ENCODE assay signal across 12 cellular contexts in genomic region chr9:94872921-94873511, GRCh38.
DNase-seq lines count a peak whose midpoint lies in the region; ATAC-seq, FAIRE-seq and TF ChIP-seq lines count a peak whose summit lies in the region.
"Had no signal": no experiment of that assay in that cellular context is flagged by ENCODE, and none has a peak within 500 bp of the region (broad histone marks: within the 10 kb centered on the region; RNA-seq: fewer than 3 reads in every experiment).

No MANE protein-coding gene starts in this region.

- intact Hi-C loops in heart right ventricle (cut with DNase I) (loop anchor here in 6 of 10 donors (5.0 to 10.0 kb wide), 6 partner anchors 66 to 132 kb away; no protein-coding TSS in a partner anchor), cardiac septum (cut with DNase I) (loop anchor here (2.0 to 5.0 kb wide), 3 partner anchors 34 to 124 kb away; no protein-coding TSS in a partner anchor), endothelial cell of umbilical vein (cut with micrococcal nuclease) (no loop called here)

- CTCF ChIA-PET in endothelial cell of umbilical vein (lab: Charles Lee) = interaction anchor here (0.9 to 1.5 kb wide), 3 partner anchors 8 to 255 kb away, joined by 3 to 5 read pairs (median 3); no protein-coding TSS in a partner anchor

- FAIRE-seq in endothelial cell of umbilical vein (lab: Jason Lieb, UNC) = peak; percentile 26

- no peak for TF ChIP-seq POLR2A in endothelial cell of umbilical vein (IDR thresholded peaks at IDR 0.05; ENCODE audit: low read depth, low read length)

- peaks cover 55% of the 10 kb centered on the region for H3K4me1 Mint-ChIP-seq in nephron
- H3K4me1 Mint-ChIP-seq in effector memory CD8-positive, alpha-beta T cell (ENCODE audit: low read depth in 2 of 2) = peaks cover 12 to 21% of the 10 kb centered on the region in 2 donors

- H3K79me2 ChIP-seq in endothelial cell of umbilical vein (ENCODE audit: control insufficient read depth, insufficient read depth, low read length) = no peaks in the 10 kb centered on the region

- DNase-seq in heart right ventricle = no peak
- no peak for DNase-seq in cardiac septum (ENCODE audit: low spot score)
- DNase-seq in endothelial cell of umbilical vein (ENCODE audit: low read depth, low spot score) = peak; percentile 67
- no peak for DNase-seq in effector memory CD8-positive, alpha-beta T cell
- no peak for DNase-seq in HPDE6-E6E7 (ENCODE audit: extremely low spot score)
- no peak for DNase-seq in Kasumi-1 (lab: John Stamatoyannopoulos, UW)
- DNase-seq: activated CD4-positive, alpha-beta T cell treated with anti-CD3 and anti-CD28 coated beads for 36 hours; activated naive CD4-positive, alpha-beta T cell treated with Interleukin-2 at 50 U/mL for 16 hours; NCI-H1694 treated with DMSO at 0.1 percent for 48 hours; SHP77 had no signal

- H3K9me1 ChIP-seq in endothelial cell of umbilical vein (replicated peaks; ENCODE audit: control insufficient read depth, extremely low read depth, insufficient read depth, low read length) = no peaks in the 10 kb centered on the region

- dilution Hi-C loops in endothelial cell of umbilical vein (cut with MboI; ENCODE audit: extremely low pct_ligation_motif_present, low sequenced_read_pairs) = no loop called here

- H3K36me3 Mint-ChIP-seq in nephron (ENCODE audit: low read depth) = peaks cover 5% of the 10 kb centered on the region
- H3K36me3 Mint-ChIP-seq in effector memory CD8-positive, alpha-beta T cell (ENCODE audit: insufficient read depth) = peaks cover 5% of the 10 kb centered on the region

- POLR2A ChIA-PET in endothelial cell of umbilical vein (lab: Charles Lee) = no interaction called here

- H3K4me1 ChIP-seq in heart right ventricle (peaks cover 4 to 69% (median 57%) of the 10 kb centered on the region in 9 donors), endothelial cell of umbilical vein (ENCODE audit: control insufficient read depth, extremely low read depth, insufficient read depth, low read length) (peaks cover 28% of the 10 kb centered on the region)

- H3K27ac ChIP-seq in heart right ventricle (peak overlapping the region in 9 of 10 donors; percentile 16 to 97 (median 81)), endothelial cell of umbilical vein (ENCODE audit: insufficient read depth, low read depth, low read length) (peak overlapping the region; percentile 34)

- H3K9me3 Mint-ChIP-seq in nephron = no peaks in the 10 kb centered on the region
- peaks cover 0 to 5% of the 10 kb centered on the region in 2 donors for H3K9me3 Mint-ChIP-seq in effector memory CD8-positive, alpha-beta T cell

- H3K27me3 Mint-ChIP-seq in nephron (ENCODE audit: low read depth) = peaks cover 3% of the 10 kb centered on the region
- no peaks in the 10 kb centered on the region for H3K27me3 Mint-ChIP-seq in effector memory CD8-positive, alpha-beta T cell
- H3K27me3 Mint-ChIP-seq: activated CD4-positive, alpha-beta T cell treated with anti-CD3 and anti-CD28 coated beads for 36 hours had no signal

- H3K4me3 ChIP-seq in heart right ventricle = no peak overlapping the region
- H3K4me3 ChIP-seq in endothelial cell of umbilical vein (replicated peaks in 1 of 3; ENCODE audit: insufficient read depth in 1 of 3, low read depth in 1 of 3, low read length in 3 of 3) = no peak overlapping the region

- H3K27me3 ChIP-seq in heart right ventricle = no peaks in the 10 kb centered on the region
- H3K27me3 ChIP-seq in endothelial cell of umbilical vein (ENCODE audit: control insufficient read depth in 2 of 2, insufficient read depth in 2 of 2, low read length in 2 of 2) = no peaks in the 10 kb centered on the region

- peak overlapping the region; percentile 72 for H3K4me2 ChIP-seq in endothelial cell of umbilical vein (ENCODE audit: insufficient read depth, low read length)

- no peak overlapping the region for H3K4me3 Mint-ChIP-seq in nephron
- H3K4me3 Mint-ChIP-seq in effector memory CD8-positive, alpha-beta T cell = no peak overlapping the region
- H3K4me3 Mint-ChIP-seq: activated CD4-positive, alpha-beta T cell treated with anti-CD3 and anti-CD28 coated beads for 36 hours had no signal

- no peak overlapping the region for H3K9ac ChIP-seq in endothelial cell of umbilical vein (replicated peaks; ENCODE audit: extremely low read depth, insufficient read depth, low read length)

- peak overlapping the region; percentile 72 to 77 (median 74) for H3K27ac Mint-ChIP-seq in nephron
- no peak overlapping the region for H3K27ac Mint-ChIP-seq in effector memory CD8-positive, alpha-beta T cell
- H3K27ac Mint-ChIP-seq: activated CD4-positive, alpha-beta T cell treated with anti-CD3 and anti-CD28 coated beads for 36 hours had no signal

- TF ChIP-seq CTCF in heart right ventricle (IDR thresholded peaks at IDR 0.05) = no peak
- TF ChIP-seq CTCF in endothelial cell of umbilical vein (IDR thresholded peaks at IDR 0.05; ENCODE audit: extremely low read depth in 1 of 2, insufficient read depth in 1 of 2, low read depth in 1 of 2, low read length in 2 of 2) = no peak
- no peak for TF ChIP-seq CTCF in nephron (IDR thresholded peaks at IDR 0.05; ENCODE audit: unreplicated experiment in 3 of 3)

- peak in 3 of 8 donors; percentile 11 to 42 (median 18) for ATAC-seq in heart right ventricle
- ATAC-seq in effector memory CD8-positive, alpha-beta T cell (replicated peaks) = no peak
- no peak for ATAC-seq in GM18868 (IDR thresholded peaks at IDR 0.05; ENCODE audit: unreplicated experiment)
- ATAC-seq: activated CD4-positive, alpha-beta T cell treated with anti-CD3 and anti-CD28 coated beads for 36 hours had no signal

- H3K9me3 ChIP-seq in heart right ventricle = no peaks in the 10 kb centered on the region
- H3K9me3 ChIP-seq in endothelial cell of umbilical vein (replicated peaks; ENCODE audit: control insufficient read depth, insufficient read depth, low read length) = no peaks in the 10 kb centered on the region

- BruUV-seq in endothelial cell of umbilical vein (replicated peaks; lab: Mats Ljungman, UMichigan) = no TSS peak

- H4K20me1 ChIP-seq in endothelial cell of umbilical vein (replicated peaks; ENCODE audit: control insufficient read depth, extremely low read depth, insufficient read depth, low read length) = no peaks in the 10 kb centered on the region

- peak overlapping the region; percentile 10 for H2AFZ ChIP-seq in endothelial cell of umbilical vein (ENCODE audit: low read depth, low read length)

- H3K36me3 ChIP-seq in heart right ventricle = no peaks in the 10 kb centered on the region
- H3K36me3 ChIP-seq in endothelial cell of umbilical vein (ENCODE audit: control insufficient read depth in 2 of 2, extremely low read depth in 1 of 2, insufficient read depth in 2 of 2, low read length in 2 of 2) = no peaks in the 10 kb centered on the region

- WGBS in heart right ventricle, 2 donors = 32 to 35% methylated on average over 3 of the region's 3 CpGs

TF ChIP-seq in endothelial cell of umbilical vein, 7 proteins besides CTCF, POLR2A, EP300 and RAD21:
- TF ChIP-seq POLR2AphosphoS5 (IDR thresholded peaks at IDR 0.05; ENCODE audit: insufficient read depth, low read depth, low read length) (no peak), GATA2 (IDR thresholded peaks at IDR 0.05; ENCODE audit: insufficient read depth, insufficient read length, low read depth, low read length) (peak; percentile 32), FOS (IDR thresholded peaks at IDR 0.05; ENCODE audit: borderline replicate concordance, insufficient read depth, low read length) (no peak), MYC (IDR thresholded peaks at IDR 0.05; ENCODE audit: low read depth, low read length) (no peak), EZH2 (IDR thresholded peaks at IDR 0.05; ENCODE audit: borderline replicate concordance, low read depth, low read length, severe bottlenecking) (no peak), JUN (IDR thresholded peaks at IDR 0.05; ENCODE audit: borderline replicate concordance, insufficient read depth, insufficient read length, low read depth) (peak; percentile 4)
- TF ChIP-seq, protein P1, sequence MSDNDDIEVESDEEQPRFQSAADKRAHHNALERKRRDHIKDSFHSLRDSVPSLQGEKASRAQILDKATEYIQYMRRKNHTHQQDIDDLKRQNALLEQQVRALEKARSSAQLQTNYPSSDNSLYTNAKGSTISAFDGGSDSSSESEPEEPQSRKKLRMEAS (IDR thresholded peaks at IDR 0.05; ENCODE audit: insufficient read depth, insufficient read length) = no peak

Comparison
In these comparisons a context has a peak if more than half of its experiments do, and no peak if none do; other contexts are left out.
1. H3K27ac Mint-ChIP-seq: peak in nephron (3 of 3); none in effector memory CD8-positive, alpha-beta T cell (0 of 2).